22 cellular contexts compared by ENCODE assay signal in the genomic region with DNA sequence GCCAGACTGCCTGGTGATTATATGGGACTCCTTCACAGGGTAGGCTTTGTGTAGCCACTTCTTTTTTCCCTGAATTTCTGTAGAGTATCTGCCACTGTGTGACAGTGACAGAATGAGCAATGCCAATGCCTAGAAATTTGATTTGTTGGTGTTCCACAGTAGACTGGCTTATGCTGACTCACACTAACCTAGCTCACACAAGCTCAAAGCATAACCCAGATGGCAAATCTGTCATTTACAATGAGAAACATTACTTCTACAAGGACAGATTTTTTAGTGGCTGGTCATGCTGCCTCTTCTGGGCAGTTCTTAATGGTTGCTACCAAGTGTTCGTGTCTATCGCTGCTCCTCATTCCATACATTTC.
"Had no signal": no experiment of that assay in that cellular context is flagged by ENCODE, and none has a peak within 500 bp of the region (broad histone marks: within the 10 kb centered on the region; RNA-seq: fewer than 3 reads in every experiment).

No MANE protein-coding gene starts in this region.

- H3K4me1 ChIP-seq: ascending aorta, breast epithelium, gastroesophageal sphincter, heart right ventricle, parathyroid adenoma, right lobe of liver had no signal

- H3K36me3 ChIP-seq: ascending aorta, breast epithelium, neutrophil, right lobe of liver had no signal

- H3K27ac Mint-ChIP-seq: activated naive CD4-positive, alpha-beta T cell treated with anti-CD3 and anti-CD28 coated beads, Interleukin-2, amount 50 U/mL, for 24 hours; T-helper 1 cell treated with Interleukin-12 subunit alpha and Interleukin-12 subunit beta and Interleukin-4 antibody, amounts not matched to agents 30 μg/mL and 1 μg/mL, for 36 hours had no signal

- H3K9ac ChIP-seq: parathyroid adenoma had no signal

- H3K27ac ChIP-seq: ascending aorta, breast epithelium, coronary artery, gastroesophageal sphincter, heart right ventricle, neutrophil, parathyroid adenoma, right lobe of liver, spleen had no signal

- H3K4me3 ChIP-seq: ascending aorta, breast epithelium, coronary artery, gastroesophageal sphincter, heart right ventricle, right lobe of liver, spleen had no signal

- H3K27me3 Mint-ChIP-seq: activated naive CD4-positive, alpha-beta T cell treated with anti-CD3 and anti-CD28 coated beads, Interleukin-2, amount 50 U/mL, for 24 hours had no signal

- ATAC-seq: activated CD4-positive, CD25-positive, alpha-beta regulatory T cell treated with anti-CD3 and anti-CD28 coated beads, Interleukin-2, amount 50 U/mL, for 24 hours; gastroesophageal sphincter; heart right ventricle; left ventricle myocardium superior; naive thymus-derived CD8-positive, alpha-beta T cell had no signal

- H3K27me3 ChIP-seq: ascending aorta, breast epithelium, gastroesophageal sphincter, heart right ventricle, right lobe of liver, spleen had no signal

- H3K9me3 ChIP-seq: ascending aorta, breast epithelium, neutrophil, right lobe of liver had no signal

- H3K4me3 Mint-ChIP-seq: activated naive CD4-positive, alpha-beta T cell treated with anti-CD3 and anti-CD28 coated beads, Interleukin-2, amount 50 U/mL, for 24 hours; immature natural killer cell; naive thymus-derived CD8-positive, alpha-beta T cell; T-helper 1 cell treated with Interleukin-12 subunit alpha and Interleukin-12 subunit beta and Interleukin-4 antibody, amounts not matched to agents 30 μg/mL and 1 μg/mL, for 36 hours had no signal

- H2AFZ ChIP-seq: parathyroid adenoma had no signal

- H3K79me2 ChIP-seq: parathyroid adenoma had no signal

- H3K9me3 Mint-ChIP-seq: activated naive CD4-positive, alpha-beta T cell treated with anti-CD3 and anti-CD28 coated beads, Interleukin-2, amount 50 U/mL, for 24 hours; T-helper 1 cell treated with Interleukin-12 subunit alpha and Interleukin-12 subunit beta and Interleukin-4 antibody, amounts not matched to agents 30 μg/mL and 1 μg/mL, for 36 hours had no signal

- DNase-seq: activated CD8-positive, alpha-beta memory T cell treated with anti-CD3 and anti-CD28 coated beads for 24 hours; activated CD8-positive, alpha-beta memory T cell treated with anti-CD3 and anti-CD28 coated beads, Interleukin-2, amount 50 U/mL, for 48 hours; activated effector memory CD4-positive, alpha-beta T cell treated with Interleukin-2 at 50 U/mL for 16 hours; activated T-cell treated with anti-CD3 and anti-CD28 coated beads, Interleukin-2, amount 50 U/mL, for 48 hours; heart right ventricle; immature natural killer cell; kidney glomerular epithelial cell; left ventricle myocardium superior; naive thymus-derived CD8-positive, alpha-beta T cell; right lobe of liver; spleen; stimulated activated CD8-positive, alpha-beta memory T cell treated with anti-CD3 and anti-CD28 coated beads, Interleukin-4, amount 100 ng/mL, for 48 hours; stimulated activated naive CD4-positive, alpha-beta T cell had no signal
